1 cellular context compared by ENCODE assay signal in genomic region chr17:76670708-76671122, GRCh38.
TF ChIP-seq lines count a peak whose summit lies in the region.

No MANE protein-coding gene starts in this region.

TF ChIP-seq in WTC11, 78 proteins besides CTCF, POLR2A, EP300 and RAD21 (continued from another document):
- no peak for TF ChIP-seq ESRRA (CRISPR knock-in tag; IDR thresholded peaks at IDR 0.05; ENCODE audit: borderline replicate concordance)
- TF ChIP-seq GABPB1 (CRISPR knock-in tag; IDR thresholded peaks at IDR 0.05) = no peak
